1 cellular context compared by ENCODE assay signal in the genomic region with DNA sequence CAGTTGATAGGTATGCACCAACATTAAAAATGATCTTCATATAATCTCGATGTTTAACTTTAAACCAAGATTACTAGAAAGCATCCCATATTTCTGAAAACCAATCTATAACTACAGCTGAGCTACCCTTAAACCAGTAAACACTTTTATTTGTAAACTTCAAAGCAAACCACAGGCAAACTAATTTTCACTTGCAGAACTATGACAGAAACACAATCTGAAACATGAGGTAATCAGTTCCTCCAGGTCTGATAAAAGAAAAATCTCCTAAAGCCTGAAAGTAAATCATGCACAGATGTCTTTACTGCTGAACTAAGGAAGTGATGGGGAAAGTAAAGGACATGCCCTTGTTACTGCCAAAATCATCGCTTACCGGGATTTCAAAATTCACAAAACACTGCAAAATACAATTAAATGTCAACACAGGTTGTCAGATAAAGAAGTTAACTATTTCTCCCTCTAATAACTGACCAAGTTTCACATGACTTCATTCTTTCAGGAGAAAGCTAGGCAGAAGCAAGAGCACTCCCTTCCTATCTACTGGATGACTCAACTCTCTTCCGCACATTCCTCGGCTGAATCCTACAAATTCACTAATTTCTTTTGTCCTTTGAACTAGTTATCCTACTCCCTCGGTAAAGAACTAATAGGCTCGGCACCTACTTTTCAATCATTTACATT.
TF ChIP-seq lines count a peak whose summit lies in the region.

No MANE protein-coding gene starts in this region.

TF ChIP-seq in GM23338, 12 proteins besides CTCF, POLR2A, EP300 and RAD21 (continued from another document):
- TF ChIP-seq ZNF462 (CRISPR knock-in tag; IDR thresholded peaks at IDR 0.05) (no peak), ZNF114 (CRISPR knock-in tag; IDR thresholded peaks at IDR 0.05) (no peak), STAT1 (IDR thresholded peaks at IDR 0.05; ENCODE audit: unreplicated experiment) (no peak)
- TF ChIP-seq, protein P1, sequence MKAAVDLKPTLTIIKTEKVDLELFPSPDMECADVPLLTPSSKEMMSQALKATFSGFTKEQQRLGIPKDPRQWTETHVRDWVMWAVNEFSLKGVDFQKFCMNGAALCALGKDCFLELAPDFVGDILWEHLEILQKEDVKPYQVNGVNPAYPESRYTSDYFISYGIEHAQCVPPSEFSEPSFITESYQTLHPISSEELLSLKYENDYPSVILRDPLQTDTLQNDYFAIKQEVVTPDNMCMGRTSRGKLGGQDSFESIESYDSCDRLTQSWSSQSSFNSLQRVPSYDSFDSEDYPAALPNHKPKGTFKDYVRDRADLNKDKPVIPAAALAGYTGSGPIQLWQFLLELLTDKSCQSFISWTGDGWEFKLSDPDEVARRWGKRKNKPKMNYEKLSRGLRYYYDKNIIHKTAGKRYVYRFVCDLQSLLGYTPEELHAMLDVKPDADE (IDR thresholded peaks at IDR 0.05): no peak
